ENCODE assay signal across 17 cellular contexts in genomic region chr3:7683431-7683830, GRCh38.
DNase-seq lines count a peak whose midpoint lies in the region; ATAC-seq, FAIRE-seq and TF ChIP-seq lines count a peak whose summit lies in the region.
"Had no signal": no experiment of that assay in that cellular context is flagged by ENCODE, and none has a peak within 500 bp of the region (broad histone marks: within the 10 kb centered on the region; RNA-seq: fewer than 3 reads in every experiment).

No MANE protein-coding gene starts in this region.

- TF ChIP-seq RAD21 in H1 (IDR thresholded peaks at IDR 0.05 in 1 of 2, conservative IDR thresholded peaks at IDR 0.05 in 1 of 2; ENCODE audit: low read depth in 2 of 2, low read length in 2 of 2), result no peak

- CTCF ChIA-PET in A673 (lab: Charles Lee), result no interaction called here
- CTCF ChIA-PET in H1 (lab: Charles Lee; ENCODE audit: partially characterized antibody), result interaction anchor here (0.6 to 1.1 kb wide), 3 partner anchors 9 to 428 kb away, joined by 3 read pairs; no protein-coding TSS in a partner anchor

- TF ChIP-seq CTCF in A673 (conservative IDR thresholded peaks at IDR 0.05; ENCODE audit: low read depth, low read length) (no peak), H1 (IDR thresholded peaks at IDR 0.05; ENCODE audit: control extremely low read depth in 1 of 3, insufficient read depth in 1 of 3, low read depth in 1 of 3, low read length in 3 of 3) (no peak)

- no peak for FAIRE-seq in H1 (lab: Jason Lieb, UNC)
- FAIRE-seq: GM12891 had no signal

- POLR2A ChIA-PET in A673 (lab: Charles Lee; ENCODE audit: low non-redundant PET) (no interaction called here), H1 (lab: Charles Lee; ENCODE audit: partially characterized antibody) (interaction anchor here (0.5 kb wide), 1 partner anchor 104 kb away, joined by 3 read pairs; no protein-coding TSS in a partner anchor)

- H3K18ac ChIP-seq in H1 (ENCODE audit: extremely low read depth, low read length), result no peak overlapping the region; the same call in 1 of the 2 replicates

- no peaks in the 10 kb centered on the region for H3K27me3 ChIP-seq in A673 (replicated peaks; ENCODE audit: insufficient read depth, low read depth, low read length, poor library complexity)
- no peaks in the 10 kb centered on the region for H3K27me3 ChIP-seq in SJSA1 (replicated peaks)
- no peaks in the 10 kb centered on the region for H3K27me3 ChIP-seq in H1 (replicated peaks in 1 of 4; ENCODE audit: control insufficient read depth in 3 of 4, extremely low read depth in 1 of 4, insufficient read depth in 3 of 4, low read length in 3 of 4)
- no peaks in the 10 kb centered on the region for H3K27me3 ChIP-seq in iPS-15b (ENCODE audit: control insufficient read depth, insufficient read depth, low read length)
- H3K27me3 ChIP-seq: MG63 had no signal

- no peaks in the 10 kb centered on the region for H3K36me3 ChIP-seq in A673 (ENCODE audit: insufficient read depth, low read length, poor library complexity, severe bottlenecking)
- H3K36me3 ChIP-seq in SJSA1, result no peaks in the 10 kb centered on the region
- H3K36me3 ChIP-seq in H1 (ENCODE audit: control insufficient read depth in 2 of 4, insufficient read depth in 4 of 4, low read length in 3 of 4), result 0 out of 8 replicates have a peak, but pooled peaks cover 0 to 2% (median 0%) of the 10 kb centered on the region in 4 experiments
- no peaks in the 10 kb centered on the region for H3K36me3 ChIP-seq in iPS-15b (ENCODE audit: control insufficient read depth, insufficient read depth, low read length)
- H3K36me3 ChIP-seq: MG63 had no signal

- H4K5ac ChIP-seq in H1 (ENCODE audit: insufficient read length, low read depth, low read length), result no peak overlapping the region

- H2BK120ac ChIP-seq in H1 (replicated peaks; ENCODE audit: low read depth, low read length), result no peak overlapping the region

- 0 out of 4 replicates have a peak overlapping the region, but pooled peaks of 1 of the 2 experiments have one; percentile 28 for H3K4me2 ChIP-seq in H1 (ENCODE audit: insufficient read depth in 1 of 2, low read depth in 2 of 2, low read length in 2 of 2)

- no peaks in the 10 kb centered on the region for H4K20me1 ChIP-seq in H1 (replicated peaks in 1 of 2; ENCODE audit: control insufficient read depth in 1 of 2, insufficient read depth in 2 of 2, low read length in 2 of 2)

- no peak overlapping the region for H2BK12ac ChIP-seq in H1 (ENCODE audit: low read depth, low read length)

- H3K4me1 ChIP-seq in A673 (ENCODE audit: insufficient read depth, low read length, poor library complexity, severe bottlenecking) (peaks cover 5% of the 10 kb centered on the region), SJSA1 (replicated peaks) (peaks cover 27% of the 10 kb centered on the region), H1 (replicated peaks in 1 of 4; ENCODE audit: control insufficient read depth in 3 of 4, insufficient read depth in 4 of 4, low read length in 3 of 4) (peaks cover 0 to 12% (median 1%) of the 10 kb centered on the region in 4 experiments; a peak in 2 of 7 replicates), iPS-15b (ENCODE audit: control insufficient read depth, insufficient read depth, low read length) (peaks cover 15% of the 10 kb centered on the region)

- H3K9ac ChIP-seq in H1 (replicated peaks in 1 of 4; ENCODE audit: extremely low read depth in 1 of 4, low read depth in 3 of 4, low read length in 3 of 4), result no peak overlapping the region
- peak overlapping the region; percentile 26 for H3K9ac ChIP-seq in iPS-15b (ENCODE audit: low read depth, low read length)

- no peak overlapping the region for H3K14ac ChIP-seq in H1 (ENCODE audit: insufficient read length)

- H2BK20ac ChIP-seq in H1 (ENCODE audit: low read length), result no peak overlapping the region; the same call in 1 of the 2 replicates

- H3K79me1 ChIP-seq in H1 (ENCODE audit: low read depth, low read length), result no peaks in the 10 kb centered on the region

- no peak overlapping the region for H3K4ac ChIP-seq in H1 (replicated peaks; ENCODE audit: insufficient read length, low read depth, low read length)

- ATAC-seq in HG03159 (IDR thresholded peaks at IDR 0.05; ENCODE audit: unreplicated experiment) (no peak), HG02885 (IDR thresholded peaks at IDR 0.05; ENCODE audit: poor library complexity, unreplicated experiment) (no peak), HG03460 (IDR thresholded peaks at IDR 0.05; ENCODE audit: unreplicated experiment) (no peak)

- peak overlapping the region; percentile 46; the same call in 1 of the 2 replicates for H2BK5ac ChIP-seq in H1 (ENCODE audit: low read depth, low read length)

- no peak overlapping the region for H3K56ac ChIP-seq in H1 (replicated peaks; ENCODE audit: insufficient read length, low read depth, low read length)

- TF ChIP-seq POLR2A in H1 (IDR thresholded peaks at IDR 0.05; ENCODE audit: control extremely low read depth in 1 of 2, low read depth in 2 of 2, low read length in 2 of 2), result no peak

- no peaks in the 10 kb centered on the region for H3K79me2 ChIP-seq in H1 (ENCODE audit: control insufficient read depth in 1 of 2, insufficient read depth in 2 of 2, low read length in 2 of 2)

- no peak overlapping the region for H3K23ac ChIP-seq in H1 (ENCODE audit: insufficient read length)

- H3K9me3 ChIP-seq in A673 (ENCODE audit: low read depth, low read length, poor library complexity, severe bottlenecking), result peaks cover 3% of the 10 kb centered on the region
- H3K9me3 ChIP-seq in SJSA1 (replicated peaks), result no peaks in the 10 kb centered on the region; the same call in 1 of the 2 replicates
- peaks cover 5 to 6% of the 10 kb centered on the region in 2 experiments; a peak in 1 of 4 replicates for H3K9me3 ChIP-seq in H1 (ENCODE audit: insufficient read depth in 2 of 2, low read depth in 1 of 2, low read length in 1 of 2)
- no peaks in the 10 kb centered on the region for H3K9me3 ChIP-seq in iPS-15b (ENCODE audit: control insufficient read depth, insufficient read depth, low read length)
- H3K9me3 ChIP-seq: MG63 had no signal

- no TSS peak for BruUV-seq in A673 (replicated peaks; lab: Mats Ljungman, UMichigan)

- no peak overlapping the region for H2AK5ac ChIP-seq in H1 (ENCODE audit: low read depth, low read length)

- H3K27ac ChIP-seq in A673 (ENCODE audit: low read depth, low read length, poor library complexity, severe bottlenecking), result peak overlapping the region; percentile 11
- H3K27ac ChIP-seq in SJSA1, result peak overlapping the region; percentile 56
- peak overlapping the region; percentile 74; the same call in 1 of the 2 replicates for H3K27ac ChIP-seq in H1 (ENCODE audit: low read depth, low read length)

- DNase-seq in A673 (ENCODE audit: low spot score), result no peak
- no peak for DNase-seq in SJSA1 (ENCODE audit: low read depth in 1 of 2, low spot score in 2 of 2)
- DNase-seq in H1 (ENCODE audit: low read depth in 1 of 2, low spot score in 2 of 2), result no peak
- DNase-seq in NCI-H748 treated with DMSO at 0.1 percent for 48 hours (lab: John Stamatoyannopoulos, UW), result no peak
- DNase-seq: activated CD4-positive, alpha-beta memory T cell treated with anti-CD3 and anti-CD28 coated beads, Interleukin-2, amount 10 ng/mL, durations not matched to agents 7 days and 5 days; activated CD4-positive, alpha-beta T cell treated with anti-CD3 and anti-CD28 coated beads for 1 hour; activated naive CD8-positive, alpha-beta T cell treated with anti-CD3 and anti-CD28 coated beads, Interleukin-2, amount 10 ng/mL, durations not matched to agents 7 days and 5 days; CD8-positive, alpha-beta memory T cell; DMS 273 treated with DMSO at 0.1 percent for 48 hours; glutamatergic neuron; NCI-H1417 treated with DMSO at 0.1 percent for 48 hours had no signal

- intact Hi-C loops in A673 (cut with micrococcal nuclease; ENCODE audit: unreplicated experiment), result no loop called here

- TF ChIP-seq EP300 in H1 (IDR thresholded peaks at IDR 0.05; ENCODE audit: borderline replicate concordance in 1 of 2, low read depth in 2 of 2, low read length in 2 of 2), result no peak

- H4K8ac ChIP-seq in H1 (ENCODE audit: extremely low read depth, insufficient read depth, low read length), result no peak overlapping the region

- H2BK15ac ChIP-seq in H1 (ENCODE audit: low read length), result no peak overlapping the region

- no peak overlapping the region for H4K91ac ChIP-seq in H1 (replicated peaks; ENCODE audit: insufficient read length, low read length)

- H3K4me3 ChIP-seq in A673 (ENCODE audit: low read depth, low read length, poor library complexity, severe bottlenecking), result no peak overlapping the region
- no peak overlapping the region for H3K4me3 ChIP-seq in SJSA1
- H3K4me3 ChIP-seq in H1 (ENCODE audit: extremely low read depth in 1 of 4, insufficient read depth in 2 of 4, low read depth in 3 of 4, low read length in 4 of 4), result peak overlapping the region in 1 of 4 experiments; percentile 17; a peak in 1 of 8 replicates
- no peak overlapping the region for H3K4me3 ChIP-seq in iPS-15b (ENCODE audit: low read depth, low read length)
- H3K4me3 ChIP-seq: MG63 had no signal

- WGBS in H1 (ENCODE audit: extremely low coverage in 1 of 2, insufficient coverage in 1 of 2, insufficient read length in 1 of 2, insufficient replicate concordance in 2 of 2, low coverage in 1 of 2, low lambda C conversion rate in 2 of 2, missing lambda C conversion rate in 1 of 2), 2 experiments, result 100% methylated on average over 1 of the region's 1 CpG; no CpG with 5 or more reads in 1 of the 2 experiments

- H2AFZ ChIP-seq in H1 (ENCODE audit: low read length), result peak overlapping the region; percentile 43; the same call in 1 of the 2 replicates

- no peaks in the 10 kb centered on the region for H3K23me2 ChIP-seq in H1 (ENCODE audit: low read depth, low read length)

TF ChIP-seq in H1, 55 proteins besides CTCF, POLR2A, EP300 and RAD21 (continues in another document):
- no peak for TF ChIP-seq JUND (IDR thresholded peaks at IDR 0.05; ENCODE audit: low read length)
- no peak for TF ChIP-seq CEBPB (IDR thresholded peaks at IDR 0.05; ENCODE audit: low read depth, low read length)
- TF ChIP-seq KDM4A (IDR thresholded peaks at IDR 0.05; ENCODE audit: low read depth, low read length, severe bottlenecking), result no peak
- TF ChIP-seq E2F6 (IDR thresholded peaks at IDR 0.05), result no peak
- TF ChIP-seq RXRA (IDR thresholded peaks at IDR 0.05; ENCODE audit: insufficient read depth, low read depth, low read length), result no peak

Comparison
In these comparisons a context has a peak if more than half of its experiments do, and no peak if none do; other contexts are left out.
1. H3K27ac ChIP-seq: peak in every context shown above with its lines; median percentile 74 in H1; 56 in SJSA1; 11 in A673.